Comparison of ENCODE assay signal across 8 cellular contexts in the genomic region with DNA sequence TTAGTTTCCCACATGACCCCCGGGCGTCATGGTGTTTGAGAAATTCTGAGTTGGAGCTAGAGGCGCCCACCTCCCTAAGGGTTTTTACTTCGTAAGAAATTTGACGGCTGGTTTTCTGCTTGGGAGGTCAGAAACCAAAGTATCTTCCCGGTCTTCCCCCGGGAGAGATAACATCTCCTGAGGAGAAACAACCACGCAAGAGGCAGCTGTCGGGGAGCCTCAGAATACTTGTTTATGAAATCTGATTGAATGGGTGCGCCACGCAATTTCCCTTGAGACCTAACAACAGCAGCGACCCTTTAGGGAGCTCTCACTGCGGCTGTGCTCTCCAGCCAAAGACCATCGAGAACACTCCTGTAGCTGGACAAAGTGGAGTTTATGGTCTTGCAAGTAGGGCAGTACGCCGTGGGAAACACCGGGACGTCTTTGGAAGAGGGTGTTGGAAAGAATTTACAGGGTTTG. TPM values are rescaled to one million over a fixed set of nuclear protein-coding genes. Genes with fewer than 3 reads are reported as not detected.
DNase-seq lines count a peak whose midpoint lies in the region; ATAC-seq and TF ChIP-seq lines count a peak whose summit lies in the region.

No MANE protein-coding gene starts in this region.

- CTCF ChIA-PET in AG04449 (lab: Yijun Ruan, JAX): interaction anchor here (1.0 to 1.9 kb wide), 9 partner anchors 10 to 251 kb away, joined by 3 to 12 read pairs (median 4); no protein-coding TSS in a partner anchor

- H3K4me3 ChIP-seq in AG04449 (ENCODE audit: low read depth, low read length) (peak overlapping the region; percentile 67), left ventricle myocardium inferior (peak overlapping the region; percentile 99)

- H3K27ac Mint-ChIP-seq in activated naive CD8-positive, alpha-beta T cell treated with anti-CD3 and anti-CD28 coated beads, Interleukin-2, amount 10 ng/mL, durations not matched to agents 7 days and 5 days: peak overlapping the region; percentile 99

- H3K9me3 Mint-ChIP-seq in activated naive CD8-positive, alpha-beta T cell treated with anti-CD3 and anti-CD28 coated beads, Interleukin-2, amount 10 ng/mL, durations not matched to agents 7 days and 5 days: peaks cover 1% of the 10 kb centered on the region

- peak overlapping the region; percentile 98 for H3K27ac ChIP-seq in left ventricle myocardium inferior (replicated peaks)

- H3K36me3 Mint-ChIP-seq in activated naive CD8-positive, alpha-beta T cell treated with anti-CD3 and anti-CD28 coated beads, Interleukin-2, amount 10 ng/mL, durations not matched to agents 7 days and 5 days: peaks cover 20% of the 10 kb centered on the region

- H3K27me3 Mint-ChIP-seq in activated naive CD8-positive, alpha-beta T cell treated with anti-CD3 and anti-CD28 coated beads, Interleukin-2, amount 10 ng/mL, durations not matched to agents 7 days and 5 days: no peaks in the 10 kb centered on the region

- no peaks in the 10 kb centered on the region for H3K9me3 ChIP-seq in left ventricle myocardium inferior (replicated peaks)

- no peaks in the 10 kb centered on the region for H3K27me3 ChIP-seq in left ventricle myocardium inferior (ENCODE audit: low read depth)

- H3K4me1 ChIP-seq in left ventricle myocardium inferior: peaks cover 53% of the 10 kb centered on the region

- H3K4me3 Mint-ChIP-seq in activated naive CD8-positive, alpha-beta T cell treated with anti-CD3 and anti-CD28 coated beads, Interleukin-2, amount 10 ng/mL, durations not matched to agents 7 days and 5 days: peak overlapping the region; percentile 93

- TF ChIP-seq CTCF in AG04449 (IDR thresholded peaks at IDR 0.05; ENCODE audit: insufficient read depth, low read length, missing control alignments) (no peak), GM13977 (IDR thresholded peaks at IDR 0.05; ENCODE audit: extremely low read depth, insufficient read depth, missing control alignments) (no peak), left ventricle myocardium inferior (IDR thresholded peaks at IDR 0.05; ENCODE audit: borderline replicate concordance) (no peak)

- POLR2A ChIA-PET in AG04449 (lab: Yijun Ruan, JAX): interaction anchor here (0.6 to 2.2 kb wide), 13 partner anchors 9 to 387 kb away, joined by 3 to 14 read pairs (median 4); a partner anchor contains a TSS
- POLR2A ChIA-PET in activated naive CD8-positive, alpha-beta T cell treated with anti-CD3 and anti-CD28 coated beads, Interleukin-2, amount 10 ng/mL, durations not matched to agents 7 days and 5 days (lab: Charles Lee): interaction anchor here (0.6 to 3.7 kb wide), 47 partner anchors 9 to 764 kb away, joined by 3 to 48 read pairs (median 5); a partner anchor contains a TSS

- no peak for ATAC-seq in activated naive CD8-positive, alpha-beta T cell treated with anti-CD3 and anti-CD28 coated beads, Interleukin-2, amount 10 ng/mL, durations not matched to agents 7 days and 5 days (ENCODE audit: low read depth)
- ATAC-seq in GM21723 (IDR thresholded peaks at IDR 0.05; ENCODE audit: unreplicated experiment): no peak

- H3K4me1 Mint-ChIP-seq in activated naive CD8-positive, alpha-beta T cell treated with anti-CD3 and anti-CD28 coated beads, Interleukin-2, amount 10 ng/mL, durations not matched to agents 7 days and 5 days: peaks cover 28% of the 10 kb centered on the region

- intact Hi-C loops in left ventricle myocardium inferior (cut with micrococcal nuclease): no loop called here

- in situ Hi-C loops in GM13977 (cut with MboI; ENCODE audit: low pct_unique_long_range_greater_than_20kb, low sequenced_read_pairs, unreplicated experiment): no loop called here

- no peak for DNase-seq in AG04449 (ENCODE audit: low read depth, low spot score)
- DNase-seq in GM13977 (ENCODE audit: low spot score): peak; percentile 35
- peak; percentile 79 for DNase-seq in NCI-H1092 treated with DMSO at 0.1 percent for 48 hours (lab: John Stamatoyannopoulos, UW)
- DNase-seq in activated naive CD8-positive, alpha-beta T cell treated with anti-CD3 and anti-CD28 coated beads, Interleukin-2, amount 10 ng/mL, durations not matched to agents 7 days and 5 days: peak; percentile 44
- DNase-seq in left ventricle myocardium inferior: no peak
- peak; percentile 25 for DNase-seq in renal cortical epithelial cell (ENCODE audit: low read depth)
- DNase-seq in cortex of kidney (lab: John Stamatoyannopoulos, UW): no peak

- H3K36me3 ChIP-seq in left ventricle myocardium inferior: peaks cover 10% of the 10 kb centered on the region

RNA-seq across cellular contexts. Expression of a gene that starts 0.6 kb away (rescaled TPM):
- total RNA-seq in activated naive CD8-positive, alpha-beta T cell treated with anti-CD3 and anti-CD28 coated beads, Interleukin-2, amount 10 ng/mL, durations not matched to agents 7 days and 5 days: 10 to 100 TPM; 82.4 to 85.0 TPM
- total RNA-seq in left ventricle myocardium inferior: 41.0 TPM
- 148 and 161 TPM in 2 replicates for total RNA-seq in renal cortical epithelial cell

Comparison
In these comparisons a context has a peak if more than half of its experiments do, and no peak if none do; other contexts are left out.
1. DNase-seq: peak in GM13977 (single experiment), NCI-H1092 treated with DMSO at 0.1 percent for 48 hours (single experiment), activated naive CD8-positive, alpha-beta T cell treated with anti-CD3 and anti-CD28 coated beads, Interleukin-2, amount 10 ng/mL, durations not matched to agents 7 days and 5 days (single experiment) and renal cortical epithelial cell (single experiment); none in AG04449 (single experiment), left ventricle myocardium inferior (single experiment) and cortex of kidney (single experiment).